2 cellular contexts compared by ENCODE assay signal in genomic region chr4:3729188-3729884, GRCh38.
TF ChIP-seq lines count a peak whose summit lies in the region.

No MANE protein-coding gene starts in this region.

TF ChIP-seq in IMR-90, 13 proteins besides CTCF, POLR2A, EP300 and RAD21:
- no peak for TF ChIP-seq CHD1 (IDR thresholded peaks at IDR 0.05; ENCODE audit: low read depth, low read length)
- no peak for TF ChIP-seq CEBPB (IDR thresholded peaks at IDR 0.05; ENCODE audit: low read depth, low read length)
- peak; percentile 66 for TF ChIP-seq RFX5 (IDR thresholded peaks at IDR 0.05; ENCODE audit: low read depth, low read length)

TF ChIP-seq in H1, 55 proteins besides CTCF, POLR2A, EP300 and RAD21:
- TF ChIP-seq RFX5 (IDR thresholded peaks at IDR 0.05; ENCODE audit: borderline replicate concordance, low read depth, low read length) (no peak), POLR2AphosphoS5 (IDR thresholded peaks at IDR 0.05; ENCODE audit: low read depth, low read length) (no peak), ATF3 (IDR thresholded peaks at IDR 0.05; ENCODE audit: insufficient read depth, low read depth, low read length) (no peak), PHF8 (conservative IDR thresholded peaks at IDR 0.05; ENCODE audit: low read depth, low read length) (no peak), NANOG (IDR thresholded peaks at IDR 0.05; ENCODE audit: insufficient read depth, low read depth, low read length, poor library complexity, severe bottlenecking) (no peak), KDM1A (IDR thresholded peaks at IDR 0.05; ENCODE audit: borderline replicate concordance, low read length) (peak; percentile 98), HDAC2 (IDR thresholded peaks at IDR 0.05; ENCODE audit: borderline replicate concordance in 1 of 2, low read depth in 2 of 2, low read length in 2 of 2) (peak in 1 of 2 experiments; percentile 99; a peak in 2 of 4 replicates)
